ENCODE assay signal across 8 cellular contexts in the genomic region with DNA sequence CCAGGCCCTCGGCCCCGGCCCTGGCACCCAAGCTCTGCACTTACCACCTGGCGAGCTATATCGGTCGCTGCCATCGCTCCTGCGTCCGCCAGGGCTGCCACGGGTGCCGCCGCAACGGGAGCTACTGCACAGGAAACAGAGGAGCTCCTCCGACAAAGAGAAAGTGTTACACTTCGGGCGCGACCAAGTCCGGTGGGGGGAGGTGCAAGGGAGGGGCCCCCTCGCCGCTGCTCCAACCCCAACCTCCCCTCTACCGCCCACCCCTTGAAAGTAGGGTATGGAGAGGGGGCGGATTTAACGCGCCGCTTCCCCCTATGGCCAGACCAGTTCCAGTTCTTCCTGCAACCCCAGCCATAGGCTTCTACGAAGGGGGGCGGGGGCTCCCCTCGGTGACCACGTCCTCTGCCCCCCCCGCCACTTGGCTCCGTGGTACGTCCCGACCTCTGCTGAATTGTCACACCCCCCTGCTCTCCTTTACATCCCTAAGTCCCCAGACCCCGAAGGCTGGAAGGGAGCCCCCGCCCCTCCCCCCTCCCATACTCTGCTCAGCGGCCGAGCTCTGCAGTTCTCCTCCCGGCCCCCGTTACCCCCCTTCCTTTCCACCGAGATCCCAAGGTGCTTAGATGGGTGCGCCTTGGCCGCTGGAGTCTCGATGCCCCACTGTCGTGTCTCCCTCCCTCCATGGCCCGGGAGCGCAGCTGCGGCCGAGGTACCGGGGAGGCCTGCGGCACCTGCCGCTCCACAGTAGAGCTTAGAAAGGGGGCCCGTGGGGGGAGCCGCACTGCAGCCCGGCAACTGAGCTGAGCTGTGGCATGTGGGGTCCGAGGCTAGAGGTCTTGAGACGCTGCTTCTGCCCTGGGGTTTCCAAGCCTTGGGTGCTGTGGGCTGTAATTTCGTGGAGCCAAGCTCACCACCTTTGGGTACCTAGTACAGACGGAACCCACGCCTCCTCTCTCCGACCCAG. TPM values are rescaled to one million over a fixed set of nuclear protein-coding genes. Genes with fewer than 3 reads are reported as not detected.
DNase-seq lines count a peak whose midpoint lies in the region; FAIRE-seq and TF ChIP-seq lines count a peak whose summit lies in the region.

A gene (minus strand): TSS at position 137 of the 964 bp plus-strand sequence. CDS start 63 bp downstream, at position 74.

- H3K27ac ChIP-seq in left ventricle myocardium inferior (replicated peaks): peak within 1 kb of the TSS; percentile 76
- H3K27ac ChIP-seq in uterus: peak within 1 kb of the TSS; percentile 46 to 48

- H3K36me3 ChIP-seq in left ventricle myocardium inferior: no peaks in the 10 kb centered on the region
- H3K36me3 ChIP-seq in uterus: no peaks in the 10 kb centered on the region

- H3K9me3 ChIP-seq in left ventricle myocardium inferior (replicated peaks) (no peaks in the 10 kb centered on the region), uterus (no peaks in the 10 kb centered on the region)

- TF ChIP-seq CTCF in left ventricle myocardium inferior (IDR thresholded peaks at IDR 0.05; ENCODE audit: borderline replicate concordance): peak; percentile 22
- TF ChIP-seq CTCF in uterus (IDR thresholded peaks at IDR 0.05): peak in 1 of 4 experiments; percentile 16

- TF ChIP-seq POLR2A in H54 (IDR thresholded peaks at IDR 0.05; ENCODE audit: low read depth, low read length) (peak; percentile 63), uterus (IDR thresholded peaks at IDR 0.05) (peak in 1 of 2 donors; percentile 47)

- no peaks in the 10 kb centered on the region for H3K4me1 ChIP-seq in left ventricle myocardium inferior
- no peaks in the 10 kb centered on the region for H3K4me1 ChIP-seq in uterus

- no peak for FAIRE-seq in H54 (lab: Jason Lieb, UNC)

- no peaks in the 10 kb centered on the region for H3K27me3 ChIP-seq in left ventricle myocardium inferior (ENCODE audit: low read depth)
- no peaks in the 10 kb centered on the region for H3K27me3 ChIP-seq in uterus

- peak within 1 kb of the TSS; percentile 81 for H3K4me3 ChIP-seq in left ventricle myocardium inferior
- peak within 1 kb of the TSS; percentile 46 to 61 for H3K4me3 ChIP-seq in uterus

- DNase-seq in GM03348 (ENCODE audit: low spot score) (peak; percentile 77), H54 (ENCODE audit: insufficient read length, low spot score) (peak; percentile 53), M059J (ENCODE audit: low read depth) (peak; percentile 74), T follicular helper cell (ENCODE audit: low read depth) (peak; percentile 85), left ventricle myocardium inferior (peak; percentile 62), pulmonary artery endothelial cell (ENCODE audit: low read depth, low spot score) (no peak), uterus (peak; percentile 43 to 64)
- peak; percentile 65 for DNase-seq in activated naive CD8-positive, alpha-beta T cell treated with anti-CD3 and anti-CD28 coated beads, Interleukin-2, amount 50 U/mL, for 16 hours (ENCODE audit: low read depth, low spot score)

- intact Hi-C loops in left ventricle myocardium inferior (cut with micrococcal nuclease) (no loop called here), uterus (cut with DNase I; ENCODE audit: low total_unique reads) (no loop called here)

RNA-seq across cellular contexts. Expression of the gene that starts here (rescaled TPM):
- total RNA-seq in M059J (2014; rRNA removed; shearing (Covaris generic)): 23.7 and 25.4 TPM in 2 replicates
- total RNA-seq in left ventricle myocardium inferior (5.6 TPM), pulmonary artery endothelial cell (16.1 and 34.0 TPM in 2 replicates), uterus (10 to 100 TPM in 2 of 4 donors, 1 to 10 TPM in 2; 1.8 to 34.8 (median 15.5) TPM)
